Comparison of ENCODE assay signal across 1 cellular context in genomic region chr13:100392709-100393630, GRCh38.
TF ChIP-seq lines count a peak whose summit lies in the region.

No MANE protein-coding gene starts in this region.

TF ChIP-seq in HEK293, 187 proteins besides CTCF, POLR2A, EP300 and RAD21 (continued from another document):
- no peak for TF ChIP-seq ZNF148 (tag by site-specific recombination; IDR thresholded peaks at IDR 0.05; ENCODE audit: borderline replicate concordance)
- TF ChIP-seq, protein P1, sequence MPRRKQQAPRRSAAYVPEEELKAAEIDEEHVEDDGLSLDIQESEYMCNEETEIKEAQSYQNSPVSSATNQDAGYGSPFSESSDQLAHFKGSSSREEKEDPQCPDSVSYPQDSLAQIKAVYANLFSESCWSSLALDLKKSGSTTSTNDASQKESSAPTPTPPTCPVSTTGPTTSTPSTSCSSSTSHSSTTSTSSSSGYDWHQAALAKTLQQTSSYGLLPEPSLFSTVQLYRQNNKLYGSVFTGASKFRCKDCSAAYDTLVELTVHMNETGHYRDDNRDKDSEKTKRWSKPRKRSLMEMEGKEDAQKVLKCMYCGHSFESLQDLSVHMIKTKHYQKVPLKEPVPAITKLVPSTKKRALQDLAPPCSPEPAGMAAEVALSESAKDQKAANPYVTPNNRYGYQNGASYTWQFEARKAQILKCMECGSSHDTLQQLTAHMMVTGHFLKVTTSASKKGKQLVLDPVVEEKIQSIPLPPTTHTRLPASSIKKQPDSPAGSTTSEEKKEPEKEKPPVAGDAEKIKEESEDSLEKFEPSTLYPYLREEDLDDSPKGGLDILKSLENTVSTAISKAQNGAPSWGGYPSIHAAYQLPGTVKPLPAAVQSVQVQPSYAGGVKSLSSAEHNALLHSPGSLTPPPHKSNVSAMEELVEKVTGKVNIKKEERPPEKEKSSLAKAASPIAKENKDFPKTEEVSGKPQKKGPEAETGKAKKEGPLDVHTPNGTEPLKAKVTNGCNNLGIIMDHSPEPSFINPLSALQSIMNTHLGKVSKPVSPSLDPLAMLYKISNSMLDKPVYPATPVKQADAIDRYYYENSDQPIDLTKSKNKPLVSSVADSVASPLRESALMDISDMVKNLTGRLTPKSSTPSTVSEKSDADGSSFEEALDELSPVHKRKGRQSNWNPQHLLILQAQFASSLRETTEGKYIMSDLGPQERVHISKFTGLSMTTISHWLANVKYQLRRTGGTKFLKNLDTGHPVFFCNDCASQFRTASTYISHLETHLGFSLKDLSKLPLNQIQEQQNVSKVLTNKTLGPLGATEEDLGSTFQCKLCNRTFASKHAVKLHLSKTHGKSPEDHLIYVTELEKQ (tag by site-specific recombination; IDR thresholded peaks at IDR 0.05; ENCODE audit: borderline replicate concordance), result peak; percentile 88
- TF ChIP-seq, protein P2, sequence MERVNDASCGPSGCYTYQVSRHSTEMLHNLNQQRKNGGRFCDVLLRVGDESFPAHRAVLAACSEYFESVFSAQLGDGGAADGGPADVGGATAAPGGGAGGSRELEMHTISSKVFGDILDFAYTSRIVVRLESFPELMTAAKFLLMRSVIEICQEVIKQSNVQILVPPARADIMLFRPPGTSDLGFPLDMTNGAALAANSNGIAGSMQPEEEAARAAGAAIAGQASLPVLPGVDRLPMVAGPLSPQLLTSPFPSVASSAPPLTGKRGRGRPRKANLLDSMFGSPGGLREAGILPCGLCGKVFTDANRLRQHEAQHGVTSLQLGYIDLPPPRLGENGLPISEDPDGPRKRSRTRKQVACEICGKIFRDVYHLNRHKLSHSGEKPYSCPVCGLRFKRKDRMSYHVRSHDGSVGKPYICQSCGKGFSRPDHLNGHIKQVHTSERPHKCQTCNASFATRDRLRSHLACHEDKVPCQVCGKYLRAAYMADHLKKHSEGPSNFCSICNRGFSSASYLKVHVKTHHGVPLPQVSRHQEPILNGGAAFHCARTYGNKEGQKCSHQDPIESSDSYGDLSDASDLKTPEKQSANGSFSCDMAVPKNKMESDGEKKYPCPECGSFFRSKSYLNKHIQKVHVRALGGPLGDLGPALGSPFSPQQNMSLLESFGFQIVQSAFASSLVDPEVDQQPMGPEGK (tag by site-specific recombination; IDR thresholded peaks at IDR 0.05), result 0 out of 2 replicates have a peak, but pooled peaks have one; percentile 38
- no peak for TF ChIP-seq TRIM28 (IDR thresholded peaks at IDR 0.05; ENCODE audit: borderline replicate concordance, low read length)
- no peak for TF ChIP-seq ZNF768 (tag by site-specific recombination; IDR thresholded peaks at IDR 0.05)
- TF ChIP-seq GLIS2 (tag by site-specific recombination; IDR thresholded peaks at IDR 0.05), result no peak
- no peak for TF ChIP-seq ZNF18 (tag by site-specific recombination; IDR thresholded peaks at IDR 0.05)
- TF ChIP-seq ZSCAN23 (tag by site-specific recombination; IDR thresholded peaks at IDR 0.05), result peak; percentile 52; the same call in 1 of the 2 replicates
- no peak for TF ChIP-seq ZNF555 (tag by site-specific recombination; conservative IDR thresholded peaks at IDR 0.05)
- TF ChIP-seq ZFP69B (tag by site-specific recombination; IDR thresholded peaks at IDR 0.05), result peak; percentile 66
- TF ChIP-seq, protein P3, sequence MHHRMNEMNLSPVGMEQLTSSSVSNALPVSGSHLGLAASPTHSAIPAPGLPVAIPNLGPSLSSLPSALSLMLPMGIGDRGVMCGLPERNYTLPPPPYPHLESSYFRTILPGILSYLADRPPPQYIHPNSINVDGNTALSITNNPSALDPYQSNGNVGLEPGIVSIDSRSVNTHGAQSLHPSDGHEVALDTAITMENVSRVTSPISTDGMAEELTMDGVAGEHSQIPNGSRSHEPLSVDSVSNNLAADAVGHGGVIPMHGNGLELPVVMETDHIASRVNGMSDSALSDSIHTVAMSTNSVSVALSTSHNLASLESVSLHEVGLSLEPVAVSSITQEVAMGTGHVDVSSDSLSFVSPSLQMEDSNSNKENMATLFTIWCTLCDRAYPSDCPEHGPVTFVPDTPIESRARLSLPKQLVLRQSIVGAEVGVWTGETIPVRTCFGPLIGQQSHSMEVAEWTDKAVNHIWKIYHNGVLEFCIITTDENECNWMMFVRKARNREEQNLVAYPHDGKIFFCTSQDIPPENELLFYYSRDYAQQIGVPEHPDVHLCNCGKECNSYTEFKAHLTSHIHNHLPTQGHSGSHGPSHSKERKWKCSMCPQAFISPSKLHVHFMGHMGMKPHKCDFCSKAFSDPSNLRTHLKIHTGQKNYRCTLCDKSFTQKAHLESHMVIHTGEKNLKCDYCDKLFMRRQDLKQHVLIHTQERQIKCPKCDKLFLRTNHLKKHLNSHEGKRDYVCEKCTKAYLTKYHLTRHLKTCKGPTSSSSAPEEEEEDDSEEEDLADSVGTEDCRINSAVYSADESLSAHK (tag by site-specific recombination; IDR thresholded peaks at IDR 0.05), result 0 out of 2 replicates have a peak, but pooled peaks have one; percentile 40
- TF ChIP-seq, protein P4, sequence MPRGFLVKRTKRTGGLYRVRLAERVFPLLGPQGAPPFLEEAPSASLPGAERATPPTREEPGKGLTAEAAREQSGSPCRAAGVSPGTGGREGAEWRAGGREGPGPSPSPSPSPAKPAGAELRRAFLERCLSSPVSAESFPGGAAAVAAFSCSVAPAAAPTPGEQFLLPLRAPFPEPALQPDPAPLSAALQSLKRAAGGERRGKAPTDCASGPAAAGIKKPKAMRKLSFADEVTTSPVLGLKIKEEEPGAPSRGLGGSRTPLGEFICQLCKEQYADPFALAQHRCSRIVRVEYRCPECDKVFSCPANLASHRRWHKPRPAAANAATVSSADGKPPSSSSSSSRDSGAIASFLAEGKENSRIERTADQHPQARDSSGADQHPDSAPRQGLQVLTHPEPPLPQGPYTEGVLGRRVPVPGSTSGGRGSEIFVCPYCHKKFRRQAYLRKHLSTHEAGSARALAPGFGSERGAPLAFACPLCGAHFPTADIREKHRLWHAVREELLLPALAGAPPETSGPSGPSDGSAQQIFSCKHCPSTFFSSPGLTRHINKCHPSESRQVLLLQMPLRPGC (tag by site-specific recombination; IDR thresholded peaks at IDR 0.05), result peak; percentile 81
- peak; percentile 99 for TF ChIP-seq ZNF394 (tag by site-specific recombination; IDR thresholded peaks at IDR 0.05; ENCODE audit: borderline replicate concordance)
- TF ChIP-seq REST (tag by site-specific recombination; IDR thresholded peaks at IDR 0.05), result no peak
- TF ChIP-seq ZSCAN18 (tag by site-specific recombination; IDR thresholded peaks at IDR 0.05), result no peak
- TF ChIP-seq ZNF324 (tag by site-specific recombination; IDR thresholded peaks at IDR 0.05), result peak; percentile 86
- TF ChIP-seq ZNF366 (tag by site-specific recombination; conservative IDR thresholded peaks at IDR 0.05), result peak; percentile 93
- peak; percentile 95 for TF ChIP-seq ZNF623 (tag by site-specific recombination; IDR thresholded peaks at IDR 0.05)
- TF ChIP-seq ZNF658 (tag by site-specific recombination; IDR thresholded peaks at IDR 0.05), result no peak
- peak; percentile 78 for TF ChIP-seq ZNF558 (tag by site-specific recombination; IDR thresholded peaks at IDR 0.05)
- TF ChIP-seq ZNF248 (tag by site-specific recombination; IDR thresholded peaks at IDR 0.05), result no peak
- TF ChIP-seq ZNF138 (tag by site-specific recombination; IDR thresholded peaks at IDR 0.05; ENCODE audit: borderline replicate concordance), result no peak
- peak; percentile 87; the same call in 1 of the 2 replicates for TF ChIP-seq ZNF24 (tag by site-specific recombination; IDR thresholded peaks at IDR 0.05)
- TF ChIP-seq PRDM10 (tag by site-specific recombination; IDR thresholded peaks at IDR 0.05), result 0 out of 2 replicates have a peak, but pooled peaks have one; percentile 23
- TF ChIP-seq GLI4 (tag by site-specific recombination; IDR thresholded peaks at IDR 0.05), result 0 out of 2 replicates have a peak, but pooled peaks have one; percentile 29
- peak; percentile 72 for TF ChIP-seq WT1 (tag by site-specific recombination; IDR thresholded peaks at IDR 0.05)
